9 cellular contexts compared by ENCODE assay signal in the genomic region with DNA sequence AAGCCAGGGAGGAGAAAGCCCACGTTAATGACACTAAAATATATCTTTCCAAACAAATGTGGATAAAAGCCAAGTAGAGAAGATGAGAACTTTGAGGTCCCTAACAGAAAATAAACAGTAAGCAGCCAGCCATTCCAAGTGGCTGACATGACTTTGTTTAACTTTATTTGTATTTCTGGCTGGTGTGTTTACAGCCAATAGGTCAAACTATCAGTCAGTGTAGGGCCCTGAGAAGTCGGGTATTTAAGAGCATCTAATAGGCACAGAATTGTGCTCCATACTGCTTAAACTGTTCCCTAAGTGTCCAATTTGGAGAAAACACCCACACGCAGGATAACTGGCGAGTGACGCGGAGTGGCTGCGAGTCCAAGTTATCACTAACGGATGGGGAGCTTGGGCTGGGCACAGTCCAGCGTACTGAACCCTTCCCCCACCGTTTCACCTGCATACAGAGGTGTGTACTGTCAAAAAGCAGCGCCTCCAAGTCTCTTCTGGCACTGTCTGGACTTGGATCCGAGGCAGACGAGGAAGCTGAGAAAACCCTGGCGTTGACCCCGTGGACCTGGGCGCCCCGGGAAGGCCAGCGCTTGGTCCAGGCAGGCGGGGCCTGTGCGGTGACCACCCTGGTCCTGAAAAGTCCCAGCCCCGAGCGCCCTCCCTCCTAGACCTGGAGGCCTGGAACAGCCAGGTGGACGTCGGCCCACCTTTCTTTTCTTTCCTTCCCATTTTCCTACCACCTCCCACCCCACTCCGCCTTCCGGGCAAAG. TPM values are rescaled to one million over a fixed set of nuclear protein-coding genes. Genes with fewer than 3 reads are reported as not detected.
DNase-seq lines count a peak whose midpoint lies in the region; ATAC-seq and TF ChIP-seq lines count a peak whose summit lies in the region.
"Had no signal": no experiment of that assay in that cellular context is flagged by ENCODE, and none has a peak within 500 bp of the region (broad histone marks: within the 10 kb centered on the region; RNA-seq: fewer than 3 reads in every experiment).

No MANE protein-coding gene starts in this region.

- peak overlapping the region; percentile 97 for H3K4me3 Mint-ChIP-seq in activated naive CD8-positive, alpha-beta T cell treated with anti-CD3 and anti-CD28 coated beads for 36 hours

- H3K4me3 ChIP-seq in right cardiac atrium (ENCODE audit: low read length), result peak overlapping the region; percentile 71
- H3K4me3 ChIP-seq in sigmoid colon, result peak overlapping the region; percentile 64 to 98 (median 84)
- H3K4me3 ChIP-seq in BE2C (ENCODE audit: low read depth, low read length), result no peak overlapping the region

- 10% methylated on average over 26 of the region's 26 CpGs for WGBS in right cardiac atrium
- 7 to 21% methylated on average over 26 of the region's 26 CpGs for WGBS in sigmoid colon, 2 donors

- TF ChIP-seq CTCF in sigmoid colon (IDR thresholded peaks at IDR 0.05) (no peak), BE2C (IDR thresholded peaks at IDR 0.05; ENCODE audit: low read depth, low read length) (no peak)

- no peak for TF ChIP-seq EP300 in sigmoid colon (IDR thresholded peaks at IDR 0.05)

- peaks cover 0 to 26% (median 5%) of the 10 kb centered on the region in 4 donors for H3K36me3 ChIP-seq in sigmoid colon
- no peaks in the 10 kb centered on the region for H3K36me3 ChIP-seq in BE2C

- DNase-seq in COLO668 (lab: John Stamatoyannopoulos, UW; ENCODE audit: unreplicated experiment) (peak; percentile 57), right cardiac atrium (peak in 2 of 3 donors; percentile 35 to 71), sigmoid colon (no peak), pons (ENCODE audit: low spot score) (no peak), BE2C (no peak)
- DNase-seq in activated naive CD8-positive, alpha-beta T cell treated with anti-CD3 and anti-CD28 coated beads for 36 hours, result no peak

- ATAC-seq in HG02885 (IDR thresholded peaks at IDR 0.05; ENCODE audit: poor library complexity, unreplicated experiment) (peak; percentile 6), right cardiac atrium (peak; percentile 49 to 58), GM21737 (IDR thresholded peaks at IDR 0.05; ENCODE audit: unreplicated experiment) (no peak)

- H3K9me3 ChIP-seq in right cardiac atrium (ENCODE audit: control insufficient read depth, low read length) (no peaks in the 10 kb centered on the region), sigmoid colon (no peaks in the 10 kb centered on the region), BE2C (no peaks in the 10 kb centered on the region)

- H3K27me3 Mint-ChIP-seq in activated naive CD8-positive, alpha-beta T cell treated with anti-CD3 and anti-CD28 coated beads for 36 hours, result no peaks in the 10 kb centered on the region

- H3K4me1 ChIP-seq in right cardiac atrium (ENCODE audit: control insufficient read depth, insufficient read depth, low read length), result no peaks in the 10 kb centered on the region
- H3K4me1 ChIP-seq in sigmoid colon, result peaks cover 0 to 19% (median 13%) of the 10 kb centered on the region in 4 donors
- H3K4me1 ChIP-seq in BE2C, result peaks cover 2% of the 10 kb centered on the region; the same call in 1 of the 2 replicates

- H3K27ac Mint-ChIP-seq in activated naive CD8-positive, alpha-beta T cell treated with anti-CD3 and anti-CD28 coated beads for 36 hours, result peak overlapping the region; percentile 98

- H3K27me3 ChIP-seq in right cardiac atrium (ENCODE audit: control insufficient read depth, insufficient read depth) (no peaks in the 10 kb centered on the region), sigmoid colon (no peaks in the 10 kb centered on the region), BE2C (no peaks in the 10 kb centered on the region)

- H3K36me3 Mint-ChIP-seq in activated naive CD8-positive, alpha-beta T cell treated with anti-CD3 and anti-CD28 coated beads for 36 hours, result peaks cover 10% of the 10 kb centered on the region

- H3K27ac ChIP-seq in right cardiac atrium (ENCODE audit: low read length) (peak overlapping the region; percentile 68), sigmoid colon (peak overlapping the region; percentile 81 to 94 (median 89))
- H3K27ac ChIP-seq: KMS-11 had no signal

- peaks cover 6% of the 10 kb centered on the region for H3K4me1 Mint-ChIP-seq in activated naive CD8-positive, alpha-beta T cell treated with anti-CD3 and anti-CD28 coated beads for 36 hours

- intact Hi-C loops in right cardiac atrium (cut with DNase I), result no loop called here
- intact Hi-C loops in sigmoid colon (cut with DNase I), result loop anchor here (5.0 to 10.0 kb wide), 4 partner anchors 238 to 1016 kb away; partner anchors contain the start of genes ERO1B and MTR

- H3K9me3 Mint-ChIP-seq in activated naive CD8-positive, alpha-beta T cell treated with anti-CD3 and anti-CD28 coated beads for 36 hours, result no peaks in the 10 kb centered on the region

- no peak for TF ChIP-seq POLR2A in sigmoid colon (IDR thresholded peaks at IDR 0.05)

RNA-seq across cellular contexts. Expression of gene LGALS8, which starts 0.7 kb away (rescaled TPM):
- total RNA-seq in activated naive CD8-positive, alpha-beta T cell treated with anti-CD3 and anti-CD28 coated beads for 36 hours, result 10 to 100 TPM; 69.0 to 76.6 TPM
- 10 to 100 TPM; 61.0 to 67.5 (median 62.9) TPM for total RNA-seq in right cardiac atrium
- polyA plus RNA-seq in right cardiac atrium, result 40.1 TPM
- 10 to 100 TPM; 40.3 to 86.4 (median 68.1) TPM for total RNA-seq in sigmoid colon
- 10 to 100 TPM; 11.4 to 27.0 (median 25.4) TPM for polyA plus RNA-seq in sigmoid colon
- polyA plus RNA-seq in BE2C (2012; ENCODE audit: insufficient read depth, insufficient read length, low read depth), result 19.1 TPM

Comparison
In these comparisons a context has a peak if more than half of its experiments do, and no peak if none do; other contexts are left out.
1. DNase-seq: peak in COLO668 (single experiment) and right cardiac atrium (2 of 3); none in activated naive CD8-positive, alpha-beta T cell treated with anti-CD3 and anti-CD28 coated beads for 36 hours (single experiment), sigmoid colon (single experiment), pons (single experiment) and BE2C (single experiment).